17 cellular contexts compared by ENCODE assay signal in genomic region chr1:23599125-23599524, GRCh38. TPM values are rescaled to one million over a fixed set of nuclear protein-coding genes. Genes with fewer than 3 reads are reported as not detected.
DNase-seq lines count a peak whose midpoint lies in the region; ATAC-seq and TF ChIP-seq lines count a peak whose summit lies in the region.
"Had no signal": no experiment of that assay in that cellular context is flagged by ENCODE, and none has a peak within 500 bp of the region (broad histone marks: within the 10 kb centered on the region; RNA-seq: fewer than 3 reads in every experiment).

No MANE protein-coding gene starts in this region.

- no peaks in the 10 kb centered on the region for H3K36me3 Mint-ChIP-seq in CD4-positive, alpha-beta T cell (ENCODE audit: low read depth)
- H3K36me3 Mint-ChIP-seq in activated naive CD8-positive, alpha-beta T cell treated with anti-CD3 and anti-CD28 coated beads, Interleukin-2, amount 10 ng/mL, durations not matched to agents 7 days and 5 days = no peaks in the 10 kb centered on the region
- H3K36me3 Mint-ChIP-seq in naive thymus-derived CD8-positive, alpha-beta T cell = no peaks in the 10 kb centered on the region

- no peak for DNase-seq in CD4-positive, alpha-beta T cell
- no peak for DNase-seq in Jurkat, Clone E6-1 (ENCODE audit: low read depth, low spot score)
- no peak for DNase-seq in activated naive CD8-positive, alpha-beta T cell treated with anti-CD3 and anti-CD28 coated beads, Interleukin-2, amount 10 ng/mL, durations not matched to agents 7 days and 5 days
- no peak for DNase-seq in naive thymus-derived CD8-positive, alpha-beta T cell
- no peak for DNase-seq in uterus
- DNase-seq in caudate nucleus (lab: John Stamatoyannopoulos, UW) = no peak
- no peak for DNase-seq in dorsolateral prefrontal cortex
- DNase-seq: activated gamma-delta T cell treated with Interleukin-2 at 50 U/mL for 16 hours; AML-193; colonic mucosa; foreskin keratinocyte; left colon; NK-92 treated with Interleukin-12 subunit alpha and Interleukin-12 subunit beta, amount 100 ng/mL, for 24 hours; stimulated activated CD4-positive, alpha-beta T cell treated with anti-CD3 and anti-CD28 coated beads, Interleukin-4, amount 100 ng/mL, for 1 hour; testis had no signal

- no peak overlapping the region for H3K27ac ChIP-seq in CD4-positive, alpha-beta T cell (ENCODE audit: low read depth, low read length)
- H3K27ac ChIP-seq in uterus (no peak overlapping the region), caudate nucleus (ENCODE audit: low read depth, low read length) (no peak overlapping the region), dorsolateral prefrontal cortex (peak overlapping the region in 17 of 59 donors; percentile 10 to 88 (median 76))
- H3K27ac ChIP-seq: colonic mucosa, foreskin keratinocyte, testis had no signal

- intact Hi-C loops in CD4-positive, alpha-beta T cell (cut with DNase I, micrococcal nuclease) = loop anchor here in 1 of 2 experiments (2.0 kb wide), 1 partner anchor 14 kb away; no protein-coding TSS in a partner anchor
- intact Hi-C loops in uterus (cut with DNase I; ENCODE audit: low total_unique reads) = no loop called here
- intact Hi-C loops in dorsolateral prefrontal cortex (cut with DNase I) = no loop called here

- no peak for ATAC-seq in CD4-positive, alpha-beta T cell (ENCODE audit: poor library complexity)
- ATAC-seq in activated naive CD8-positive, alpha-beta T cell treated with anti-CD3 and anti-CD28 coated beads, Interleukin-2, amount 10 ng/mL, durations not matched to agents 7 days and 5 days (ENCODE audit: low read depth) = no peak
- ATAC-seq in naive thymus-derived CD8-positive, alpha-beta T cell = no peak
- ATAC-seq in GM18861 (IDR thresholded peaks at IDR 0.05; ENCODE audit: unreplicated experiment) = no peak
- ATAC-seq: foreskin keratinocyte, left colon had no signal

- no peak for TF ChIP-seq CTCF in CD4-positive, alpha-beta T cell (IDR thresholded peaks at IDR 0.05)
- no peak for TF ChIP-seq CTCF in uterus (IDR thresholded peaks at IDR 0.05)
- no peak for TF ChIP-seq CTCF in dorsolateral prefrontal cortex (IDR thresholded peaks at IDR 0.05 in 54 of 56, conservative IDR thresholded peaks at IDR 0.05 in 2 of 56; ENCODE audit: low read depth in 1 of 56, partially characterized antibody in 56 of 56)

- no peak for TF ChIP-seq POLR2A in uterus (IDR thresholded peaks at IDR 0.05)

- H3K4me3 Mint-ChIP-seq in CD4-positive, alpha-beta T cell = peak overlapping the region; percentile 40
- H3K4me3 Mint-ChIP-seq in activated naive CD8-positive, alpha-beta T cell treated with anti-CD3 and anti-CD28 coated beads, Interleukin-2, amount 10 ng/mL, durations not matched to agents 7 days and 5 days = no peak overlapping the region
- peak overlapping the region in 5 of 10 donors; percentile 15 to 82 (median 47) for H3K4me3 Mint-ChIP-seq in naive thymus-derived CD8-positive, alpha-beta T cell

- no peaks in the 10 kb centered on the region for H3K27me3 ChIP-seq in CD4-positive, alpha-beta T cell (ENCODE audit: control insufficient read depth, insufficient read depth, low read length)
- H3K27me3 ChIP-seq in uterus (no peaks in the 10 kb centered on the region), dorsolateral prefrontal cortex (no peaks in the 10 kb centered on the region)
- H3K27me3 ChIP-seq: colonic mucosa, foreskin keratinocyte, testis had no signal

- H3K4me1 ChIP-seq in uterus = peaks cover 0 to 4% of the 10 kb centered on the region in 2 donors
- H3K4me1 ChIP-seq: colonic mucosa, testis had no signal

- no peaks in the 10 kb centered on the region for H3K36me3 ChIP-seq in uterus
- H3K36me3 ChIP-seq: colonic mucosa, HAP-1 had no signal

- H3K9me3 ChIP-seq in CD4-positive, alpha-beta T cell (ENCODE audit: control insufficient read depth, low read length) = no peaks in the 10 kb centered on the region
- H3K9me3 ChIP-seq in uterus = no peaks in the 10 kb centered on the region
- H3K9me3 ChIP-seq: colonic mucosa, HAP-1, testis had no signal

- peak overlapping the region; percentile 85 for H3K27ac Mint-ChIP-seq in CD4-positive, alpha-beta T cell
- peak overlapping the region; percentile 73 for H3K27ac Mint-ChIP-seq in activated naive CD8-positive, alpha-beta T cell treated with anti-CD3 and anti-CD28 coated beads, Interleukin-2, amount 10 ng/mL, durations not matched to agents 7 days and 5 days
- peak overlapping the region in 9 of 10 donors; percentile 40 to 100 (median 73) for H3K27ac Mint-ChIP-seq in naive thymus-derived CD8-positive, alpha-beta T cell

- POLR2A ChIA-PET in CD4-positive, alpha-beta T cell (lab: Charles Lee) = interaction anchor here (0.9 to 14.0 kb wide), 8 partner anchors 13 to 42 kb away, joined by 4 to 180 read pairs (median 26); partner anchors contain the start of gene ID3
- POLR2A ChIA-PET in activated naive CD8-positive, alpha-beta T cell treated with anti-CD3 and anti-CD28 coated beads, Interleukin-2, amount 10 ng/mL, durations not matched to agents 7 days and 5 days (lab: Charles Lee) = interaction anchor here (0.7 to 9.1 kb wide), 9 partner anchors 9 to 42 kb away, joined by 3 to 141 read pairs (median 20); partner anchors contain the start of gene ID3
- POLR2A ChIA-PET in naive thymus-derived CD8-positive, alpha-beta T cell (lab: Charles Lee) = interaction anchor here (0.7 to 12.2 kb wide), 15 partner anchors 7 to 147 kb away, joined by 3 to 359 read pairs (median 9); partner anchors contain the start of gene ID3

- H3K27me3 Mint-ChIP-seq in CD4-positive, alpha-beta T cell = no peaks in the 10 kb centered on the region
- H3K27me3 Mint-ChIP-seq in activated naive CD8-positive, alpha-beta T cell treated with anti-CD3 and anti-CD28 coated beads, Interleukin-2, amount 10 ng/mL, durations not matched to agents 7 days and 5 days = no peaks in the 10 kb centered on the region
- H3K27me3 Mint-ChIP-seq in naive thymus-derived CD8-positive, alpha-beta T cell = no peaks in the 10 kb centered on the region

- CTCF ChIA-PET in CD4-positive, alpha-beta T cell (lab: Charles Lee) = interaction anchor here (1.8 to 5.2 kb wide), 3 partner anchors 36 to 44 kb away, joined by 5 to 31 read pairs (median 24); no protein-coding TSS in a partner anchor

- H3K4me1 Mint-ChIP-seq in CD4-positive, alpha-beta T cell (ENCODE audit: low read depth) = peaks cover 88% of the 10 kb centered on the region
- peaks cover 80% of the 10 kb centered on the region for H3K4me1 Mint-ChIP-seq in activated naive CD8-positive, alpha-beta T cell treated with anti-CD3 and anti-CD28 coated beads, Interleukin-2, amount 10 ng/mL, durations not matched to agents 7 days and 5 days
- peaks cover 50 to 97% (median 95%) of the 10 kb centered on the region in 4 donors for H3K4me1 Mint-ChIP-seq in naive thymus-derived CD8-positive, alpha-beta T cell

- H3K4me3 ChIP-seq in Jurkat, Clone E6-1 (ENCODE audit: low read length) = peak overlapping the region; percentile 19; the same call in 1 of the 2 replicates
- H3K4me3 ChIP-seq in uterus (no peak overlapping the region), dorsolateral prefrontal cortex (no peak overlapping the region)
- H3K4me3 ChIP-seq: colonic mucosa, HAP-1, testis had no signal

- no peaks in the 10 kb centered on the region for H3K9me3 Mint-ChIP-seq in CD4-positive, alpha-beta T cell
- no peaks in the 10 kb centered on the region for H3K9me3 Mint-ChIP-seq in activated naive CD8-positive, alpha-beta T cell treated with anti-CD3 and anti-CD28 coated beads, Interleukin-2, amount 10 ng/mL, durations not matched to agents 7 days and 5 days
- no peaks in the 10 kb centered on the region for H3K9me3 Mint-ChIP-seq in naive thymus-derived CD8-positive, alpha-beta T cell

RNA-seq across cellular contexts. Expression of gene ID3, which starts 39.8 kb away (rescaled TPM):
- 10 to 100 TPM; 89.8 to 90.4 TPM for total RNA-seq in CD4-positive, alpha-beta T cell
- 164 TPM for polyA plus RNA-seq in Jurkat, Clone E6-1 (2012; ENCODE audit: insufficient read depth, insufficient read length)
- total RNA-seq in activated naive CD8-positive, alpha-beta T cell treated with anti-CD3 and anti-CD28 coated beads, Interleukin-2, amount 10 ng/mL, durations not matched to agents 7 days and 5 days = 10 to 100 TPM; 44.0 to 51.1 TPM
- 10 to 100 TPM; 60.9 to 64.8 TPM for total RNA-seq in naive thymus-derived CD8-positive, alpha-beta T cell
- 1 to 10 TPM; 2.7 to 10.0 (median 4.6) TPM for polyA plus RNA-seq in naive thymus-derived CD8-positive, alpha-beta T cell
- 100 to 1,000 TPM in 3 of 4 donors, 10 to 100 TPM in 1; 38.4 to 652 (median 260) TPM for total RNA-seq in uterus
- 100 to 1,000 TPM in 13 of 120 experiments, 10 to 100 TPM in 107; 20.5 to 247 (median 59.8) TPM for total RNA-seq in dorsolateral prefrontal cortex
